In the genomic region with DNA sequence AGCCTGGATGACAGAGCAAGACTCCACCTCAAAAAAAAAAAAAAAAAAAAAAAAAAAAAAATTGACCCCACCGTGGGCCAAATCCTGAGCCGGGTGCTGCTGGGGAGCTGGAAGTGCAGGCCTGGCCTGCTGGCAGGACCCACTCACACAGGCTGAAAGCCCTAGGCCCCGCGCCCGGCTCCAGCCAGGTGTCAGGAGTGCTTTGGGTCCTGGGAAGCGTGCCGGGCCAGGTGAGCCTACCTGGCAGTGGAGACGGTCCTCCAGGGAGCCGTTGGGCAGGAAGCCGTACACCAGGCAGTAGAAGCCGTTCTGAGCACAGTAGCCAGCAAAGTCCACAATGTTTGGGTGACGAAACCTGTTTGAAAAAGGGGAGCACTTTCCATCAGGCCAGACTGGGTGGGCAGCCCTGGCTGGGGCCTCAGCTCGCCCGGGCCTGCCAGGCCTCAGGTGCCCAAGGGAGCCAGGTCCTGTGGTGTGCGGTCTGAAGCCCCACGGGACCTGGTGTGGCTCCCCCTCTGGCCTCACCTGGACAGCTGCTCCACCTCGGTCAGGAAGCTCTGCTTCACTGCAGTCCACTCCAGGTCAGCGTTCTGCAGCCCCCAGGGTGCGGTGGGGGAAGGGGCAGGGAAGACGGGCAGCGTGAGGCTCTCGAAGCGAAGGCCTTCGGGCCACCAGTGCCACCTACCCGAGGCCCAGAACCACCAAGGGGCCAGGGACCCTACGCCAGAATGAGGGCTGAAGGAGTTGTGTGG, we compare ENCODE assay signal across 1 cellular context.
A peak's percentile ranks its signal among the peaks of the same experiment; 100 is the strongest.
TF ChIP-seq lines count a peak whose summit lies in the region.

No MANE protein-coding gene starts in this region.

TF ChIP-seq in K562, 482 proteins besides CTCF, POLR2A, EP300 and RAD21:
- TF ChIP-seq ZNF384 (IDR thresholded peaks at IDR 0.05; ENCODE audit: low read depth, low read length) (peak; percentile 34; the same call in 1 of the 2 replicates), PRPF4 (IDR thresholded peaks at IDR 0.05; ENCODE audit: insufficient read depth, low read depth, low read length, poor library complexity, severe bottlenecking) (no peak), STAT5A (IDR thresholded peaks at IDR 0.05; ENCODE audit: borderline replicate concordance, low read length) (no peak), BRD9 (IDR thresholded peaks at IDR 0.05; ENCODE audit: low read depth, partially characterized antibody) (no peak), NR2C1 (IDR thresholded peaks at IDR 0.05) (no peak), NR2C1 (tag; IDR thresholded peaks at IDR 0.05) (no peak), MEF2A (IDR thresholded peaks at IDR 0.05; ENCODE audit: control insufficient read depth, low read depth, low read length) (no peak), POLR2G (IDR thresholded peaks at IDR 0.05; ENCODE audit: low read depth, low read length) (peak; percentile 60), RBFOX2 (IDR thresholded peaks at IDR 0.05; ENCODE audit: low read depth, low read length) (peak; percentile 80)
- TF ChIP-seq, protein P1, sequence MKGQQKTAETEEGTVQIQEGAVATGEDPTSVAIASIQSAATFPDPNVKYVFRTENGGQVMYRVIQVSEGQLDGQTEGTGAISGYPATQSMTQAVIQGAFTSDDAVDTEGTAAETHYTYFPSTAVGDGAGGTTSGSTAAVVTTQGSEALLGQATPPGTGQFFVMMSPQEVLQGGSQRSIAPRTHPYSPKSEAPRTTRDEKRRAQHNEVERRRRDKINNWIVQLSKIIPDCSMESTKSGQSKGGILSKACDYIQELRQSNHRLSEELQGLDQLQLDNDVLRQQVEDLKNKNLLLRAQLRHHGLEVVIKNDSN (CRISPR knock-in tag; IDR thresholded peaks at IDR 0.05), result no peak
